Comparison of ENCODE assay signal across 8 cellular contexts in genomic region chr6:85482206-85483040, GRCh38. TPM values are rescaled to one million over a fixed set of nuclear protein-coding genes. Genes with fewer than 3 reads are reported as not detected.
DNase-seq lines count a peak whose midpoint lies in the region; ATAC-seq and TF ChIP-seq lines count a peak whose summit lies in the region.

No MANE protein-coding gene starts in this region.

- H3K9me3 ChIP-seq in right atrium auricular region (no peaks in the 10 kb centered on the region), right cardiac atrium (ENCODE audit: control insufficient read depth, low read length) (no peaks in the 10 kb centered on the region)

- no peak overlapping the region for H3K4me3 Mint-ChIP-seq in progenitor cell of endocrine pancreas (ENCODE audit: low read depth)

- H3K4me1 ChIP-seq in right atrium auricular region: peaks cover 0 to 6% of the 10 kb centered on the region in 2 donors
- H3K4me1 ChIP-seq in right cardiac atrium (ENCODE audit: control insufficient read depth, insufficient read depth, low read length): peaks cover 2% of the 10 kb centered on the region

- intact Hi-C loops in Right ventricle myocardium superior (cut with DNase I) (loop anchor here (2.0 kb wide), 1 partner anchor 128 kb away; no protein-coding TSS in a partner anchor), right cardiac atrium (cut with DNase I) (loop anchor here (2.0 to 10.0 kb wide), 4 partner anchors 125 to 128 kb away; no protein-coding TSS in a partner anchor), posterior cingulate gyrus (cut with DNase I) (loop anchor here (1.0 kb wide), 1 partner anchor 127 kb away; no protein-coding TSS in a partner anchor)

- peaks cover 6% of the 10 kb centered on the region for H3K4me1 Mint-ChIP-seq in progenitor cell of endocrine pancreas (ENCODE audit: low read depth)

- ATAC-seq in Right ventricle myocardium superior (ENCODE audit: poor library complexity) (peak; percentile 65), SK-N-SH treated with all-trans-retinoic acid at 6 μM for 48 hours (peak; percentile 79), right cardiac atrium (peak; percentile 34 to 64), GM18511 (IDR thresholded peaks at IDR 0.05; ENCODE audit: unreplicated experiment) (no peak)

- TF ChIP-seq CTCF in right atrium auricular region (IDR thresholded peaks at IDR 0.05) (no peak), progenitor cell of endocrine pancreas (IDR thresholded peaks at IDR 0.05; ENCODE audit: unreplicated experiment) (no peak)

- H3K36me3 Mint-ChIP-seq in progenitor cell of endocrine pancreas (ENCODE audit: insufficient read depth): peaks cover 5% of the 10 kb centered on the region

- no peaks in the 10 kb centered on the region for H3K36me3 ChIP-seq in right atrium auricular region

- H3K9me3 Mint-ChIP-seq in progenitor cell of endocrine pancreas (ENCODE audit: low read depth): no peaks in the 10 kb centered on the region

- no peak for DNase-seq in Right ventricle myocardium superior
- no peak for DNase-seq in right atrium auricular region (ENCODE audit: low spot score)
- DNase-seq in right cardiac atrium: no peak
- no peak for DNase-seq in posterior cingulate gyrus
- no peak for DNase-seq in progenitor cell of endocrine pancreas (ENCODE audit: low spot score, unreplicated experiment)
- DNase-seq in stimulated activated CD4-positive, alpha-beta T cell treated with anti-CD3 and anti-CD28 coated beads, Interleukin-2, amount 100 ng/mL, for 48 hours: no peak

- peak overlapping the region in 1 of 2 donors; percentile 28 for H3K27ac ChIP-seq in right atrium auricular region
- peak overlapping the region; percentile 39 for H3K27ac ChIP-seq in right cardiac atrium (ENCODE audit: low read length)

- no peaks in the 10 kb centered on the region for H3K27me3 ChIP-seq in right atrium auricular region
- H3K27me3 ChIP-seq in right cardiac atrium (ENCODE audit: control insufficient read depth, insufficient read depth): no peaks in the 10 kb centered on the region

- H3K27ac Mint-ChIP-seq in progenitor cell of endocrine pancreas: no peak overlapping the region

- 57% methylated on average over 9 of the region's 9 CpGs for WGBS in right cardiac atrium

- no peak overlapping the region for H3K4me3 ChIP-seq in right atrium auricular region
- H3K4me3 ChIP-seq in right cardiac atrium (ENCODE audit: low read length): no peak overlapping the region

- H3K27me3 Mint-ChIP-seq in progenitor cell of endocrine pancreas: no peaks in the 10 kb centered on the region

TF ChIP-seq in SK-N-SH treated with all-trans-retinoic acid at 6 μM for 48 hours, 23 proteins besides CTCF, POLR2A, EP300 and RAD21:
- TF ChIP-seq TOX (CRISPR knock-in tag; IDR thresholded peaks at IDR 0.05; ENCODE audit: borderline replicate concordance) (no peak), PPARA (CRISPR knock-in tag; IDR thresholded peaks at IDR 0.05; ENCODE audit: borderline replicate concordance) (no peak), ARNTL (CRISPR knock-in tag; IDR thresholded peaks at IDR 0.05; ENCODE audit: borderline replicate concordance, low read depth) (no peak), ZNF8 (CRISPR knock-in tag; IDR thresholded peaks at IDR 0.05) (no peak), PATZ1 (CRISPR knock-in tag; IDR thresholded peaks at IDR 0.05; ENCODE audit: borderline replicate concordance) (no peak), ESRRG (CRISPR knock-in tag; IDR thresholded peaks at IDR 0.05) (no peak), RARB (CRISPR knock-in tag; IDR thresholded peaks at IDR 0.05) (no peak), ISL1 (CRISPR knock-in tag; IDR thresholded peaks at IDR 0.05) (no peak)
- TF ChIP-seq, protein P1, sequence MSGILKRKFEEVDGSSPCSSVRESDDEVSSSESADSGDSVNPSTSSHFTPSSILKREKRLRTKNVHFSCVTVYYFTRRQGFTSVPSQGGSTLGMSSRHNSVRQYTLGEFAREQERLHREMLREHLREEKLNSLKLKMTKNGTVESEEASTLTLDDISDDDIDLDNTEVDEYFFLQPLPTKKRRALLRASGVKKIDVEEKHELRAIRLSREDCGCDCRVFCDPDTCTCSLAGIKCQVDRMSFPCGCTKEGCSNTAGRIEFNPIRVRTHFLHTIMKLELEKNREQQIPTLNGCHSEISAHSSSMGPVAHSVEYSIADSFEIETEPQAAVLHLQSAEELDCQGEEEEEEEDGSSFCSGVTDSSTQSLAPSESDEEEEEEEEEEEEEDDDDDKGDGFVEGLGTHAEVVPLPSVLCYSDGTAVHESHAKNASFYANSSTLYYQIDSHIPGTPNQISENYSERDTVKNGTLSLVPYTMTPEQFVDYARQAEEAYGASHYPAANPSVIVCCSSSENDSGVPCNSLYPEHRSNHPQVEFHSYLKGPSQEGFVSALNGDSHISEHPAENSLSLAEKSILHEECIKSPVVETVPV (CRISPR knock-in tag; IDR thresholded peaks at IDR 0.05): no peak
- TF ChIP-seq, protein P2, sequence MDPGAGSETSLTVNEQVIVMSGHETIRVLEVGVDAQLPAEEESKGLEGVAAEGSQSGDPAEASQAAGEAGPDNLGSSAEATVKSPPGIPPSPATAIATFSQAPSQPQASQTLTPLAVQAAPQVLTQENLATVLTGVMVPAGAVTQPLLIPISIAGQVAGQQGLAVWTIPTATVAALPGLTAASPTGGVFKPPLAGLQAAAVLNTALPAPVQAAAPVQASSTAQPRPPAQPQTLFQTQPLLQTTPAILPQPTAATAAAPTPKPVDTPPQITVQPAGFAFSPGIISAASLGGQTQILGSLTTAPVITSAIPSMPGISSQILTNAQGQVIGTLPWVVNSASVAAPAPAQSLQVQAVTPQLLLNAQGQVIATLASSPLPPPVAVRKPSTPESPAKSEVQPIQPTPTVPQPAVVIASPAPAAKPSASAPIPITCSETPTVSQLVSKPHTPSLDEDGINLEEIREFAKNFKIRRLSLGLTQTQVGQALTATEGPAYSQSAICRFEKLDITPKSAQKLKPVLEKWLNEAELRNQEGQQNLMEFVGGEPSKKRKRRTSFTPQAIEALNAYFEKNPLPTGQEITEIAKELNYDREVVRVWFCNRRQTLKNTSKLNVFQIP (CRISPR knock-in tag; IDR thresholded peaks at IDR 0.05; ENCODE audit: borderline replicate concordance, low read depth): no peak

RNA-seq across cellular contexts. Expression of gene NT5E, which starts 32.5 kb away (rescaled TPM):
- total RNA-seq in Right ventricle myocardium superior (4.2 TPM), right atrium auricular region (10 to 100 TPM in 1 of 2 donors, 1 to 10 TPM in 1; 7.1 to 10.6 TPM), right cardiac atrium (10 to 100 TPM in 2 of 4 donors, 1 to 10 TPM in 2; 7.1 to 13.3 (median 9.8) TPM), progenitor cell of endocrine pancreas (31.9 and 38.2 TPM in 2 replicates)
- 3.6 TPM for polyA plus RNA-seq in right cardiac atrium
